14 cellular contexts compared by ENCODE assay signal in the genomic region with DNA sequence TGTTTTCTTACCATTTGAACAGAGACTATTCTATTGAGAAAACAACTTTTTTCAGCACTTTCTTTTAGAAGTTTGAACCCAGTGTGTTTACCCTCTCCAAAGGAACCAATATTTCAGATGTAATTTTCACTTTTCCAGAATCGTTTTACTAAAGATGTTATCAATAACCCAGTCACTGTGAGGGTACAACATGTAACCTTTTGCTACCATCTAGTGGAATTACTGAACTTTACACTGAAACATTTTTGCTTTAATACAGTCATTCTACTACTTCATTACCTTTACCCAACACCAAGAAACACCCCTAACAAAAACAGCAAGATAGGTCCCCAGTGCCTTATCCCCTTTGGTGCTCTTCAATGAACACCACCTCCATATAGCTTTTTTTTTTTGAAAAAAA. TPM values are rescaled to one million over a fixed set of nuclear protein-coding genes. Genes with fewer than 3 reads are reported as not detected.
A peak's percentile ranks its signal among the peaks of the same experiment; 100 is the strongest.
DNase-seq lines count a peak whose midpoint lies in the region; ATAC-seq and TF ChIP-seq lines count a peak whose summit lies in the region.
"Had no signal": no experiment of that assay in that cellular context is flagged by ENCODE, and none has a peak within 500 bp of the region (broad histone marks: within the 10 kb centered on the region; RNA-seq: fewer than 3 reads in every experiment).

No MANE protein-coding gene starts in this region.

- no peaks in the 10 kb centered on the region for H3K9me2 ChIP-seq in PC-3 (replicated peaks; ENCODE audit: low read length)

- no peaks in the 10 kb centered on the region for H3K4me1 ChIP-seq in PC-3 (ENCODE audit: insufficient read depth, low read length)
- no peaks in the 10 kb centered on the region for H3K4me1 ChIP-seq in CD8-positive, alpha-beta memory T cell (ENCODE audit: insufficient read depth, low read length)

- H3F3A ChIP-seq in PC-3 (ENCODE audit: low read length, unreplicated experiment), result no peaks in the 10 kb centered on the region

- H3K9ac ChIP-seq in PC-3 (ENCODE audit: low read length), result no peak overlapping the region

- no peaks in the 10 kb centered on the region for H3K36me3 ChIP-seq in PC-3 (ENCODE audit: low read depth, low read length)
- H3K36me3 ChIP-seq in CD8-positive, alpha-beta memory T cell (ENCODE audit: insufficient read depth, low read length), result no peaks in the 10 kb centered on the region

- no peaks in the 10 kb centered on the region for H3K27me3 Mint-ChIP-seq in activated naive CD8-positive, alpha-beta T cell treated with anti-CD3 and anti-CD28 coated beads for 36 hours
- peaks cover 0 to 10% of the 10 kb centered on the region in 2 donors for H3K27me3 Mint-ChIP-seq in CD8-positive, alpha-beta memory T cell
- peaks cover 7% of the 10 kb centered on the region for H3K27me3 Mint-ChIP-seq in activated T-helper 1 cell treated with anti-CD3 and anti-CD28 coated beads, Interleukin-12 subunit alpha, Interleukin-12 subunit beta, Interleukin-2, Interleukin-4 antibody, amounts not matched to agents 30 ng/mL and 10 ng/mL and 1 ng/mL, durations not matched to agents 14 hours and 24 hours and 36 hours (ENCODE audit: insufficient read depth)
- H3K27me3 Mint-ChIP-seq: CD4-positive, alpha-beta memory T cell had no signal

- 0 out of 2 replicates have a peak, but pooled peaks cover 5% of the 10 kb centered on the region for H3K27me3 ChIP-seq in PC-3 (ENCODE audit: low read length)
- no peaks in the 10 kb centered on the region for H3K27me3 ChIP-seq in CD8-positive, alpha-beta memory T cell (ENCODE audit: insufficient read depth, low read length, poor library complexity, severe bottlenecking)

- H3K27ac Mint-ChIP-seq in activated naive CD8-positive, alpha-beta T cell treated with anti-CD3 and anti-CD28 coated beads for 36 hours, result no peak overlapping the region
- no peak overlapping the region for H3K27ac Mint-ChIP-seq in CD8-positive, alpha-beta memory T cell
- H3K27ac Mint-ChIP-seq in activated T-helper 1 cell treated with anti-CD3 and anti-CD28 coated beads, Interleukin-12 subunit alpha, Interleukin-12 subunit beta, Interleukin-2, Interleukin-4 antibody, amounts not matched to agents 30 ng/mL and 10 ng/mL and 1 ng/mL, durations not matched to agents 14 hours and 24 hours and 36 hours, result no peak overlapping the region
- H3K27ac Mint-ChIP-seq: activated T-cell treated with anti-CD3 and anti-CD28 coated beads, Interleukin-2, amount 50 U/mL, for 72 hours; CD4-positive, alpha-beta memory T cell; natural killer cell treated with Interleukin-12 subunit alpha and Interleukin-12 subunit beta and Interleukin-15 and Interleukin-18, amount 100 ng/mL, for 72 hours had no signal

- no peak overlapping the region for H2AFZ ChIP-seq in PC-3 (ENCODE audit: low read length)

- peak; percentile 44 for ATAC-seq in GM21529 (IDR thresholded peaks at IDR 0.05; ENCODE audit: unreplicated experiment)
- no peak for ATAC-seq in PC-3
- ATAC-seq: activated T-cell treated with anti-CD3 and anti-CD28 coated beads, Interleukin-2, amount 50 U/mL, for 72 hours; natural killer cell treated with Interleukin-12 subunit alpha and Interleukin-12 subunit beta and Interleukin-15 and Interleukin-18, amount 100 ng/mL, for 72 hours had no signal

- no peak overlapping the region for H3K27ac ChIP-seq in PC-3 (ENCODE audit: low read length)
- H3K27ac ChIP-seq in CD8-positive, alpha-beta memory T cell (ENCODE audit: low read depth, low read length), result no peak overlapping the region
- H3K27ac ChIP-seq: coronary artery had no signal

- POLR2A ChIA-PET in AG04449 (lab: Yijun Ruan, JAX) (no interaction called here), PC-3 (lab: Charles Lee; ENCODE audit: unreplicated experiment) (no interaction called here)
- POLR2A ChIA-PET in CD8-positive, alpha-beta memory T cell (lab: Charles Lee), result no interaction called here

- no peak overlapping the region for H3K4me2 ChIP-seq in PC-3 (ENCODE audit: low read length)

- H4K20me1 ChIP-seq in PC-3 (ENCODE audit: low read length), result no peaks in the 10 kb centered on the region

- H3K36me3 Mint-ChIP-seq in activated naive CD8-positive, alpha-beta T cell treated with anti-CD3 and anti-CD28 coated beads for 36 hours, result no peaks in the 10 kb centered on the region
- H3K36me3 Mint-ChIP-seq in CD8-positive, alpha-beta memory T cell, result no peaks in the 10 kb centered on the region
- no peaks in the 10 kb centered on the region for H3K36me3 Mint-ChIP-seq in activated T-helper 1 cell treated with anti-CD3 and anti-CD28 coated beads, Interleukin-12 subunit alpha, Interleukin-12 subunit beta, Interleukin-2, Interleukin-4 antibody, amounts not matched to agents 30 ng/mL and 10 ng/mL and 1 ng/mL, durations not matched to agents 14 hours and 24 hours and 36 hours (ENCODE audit: low read depth)
- H3K36me3 Mint-ChIP-seq: CD4-positive, alpha-beta memory T cell; natural killer cell treated with Interleukin-12 subunit alpha and Interleukin-12 subunit beta and Interleukin-15 and Interleukin-18, amount 100 ng/mL, for 72 hours had no signal

- no peaks in the 10 kb centered on the region for H3K9me3 ChIP-seq in PC-3 (ENCODE audit: low read length)
- H3K9me3 ChIP-seq in CD8-positive, alpha-beta memory T cell (ENCODE audit: low read length), result no peaks in the 10 kb centered on the region

- peak; percentile 8 for TF ChIP-seq CTCF in AG04449 (IDR thresholded peaks at IDR 0.05; ENCODE audit: insufficient read depth, low read length, missing control alignments)
- TF ChIP-seq CTCF in PC-3 (conservative IDR thresholded peaks at IDR 0.05; ENCODE audit: low read depth, low read length), result peak; percentile 58
- TF ChIP-seq CTCF in fibroblast of mammary gland (conservative IDR thresholded peaks at IDR 0.05; ENCODE audit: control insufficient read depth, insufficient read depth, low read depth, low read length), result peak; percentile 32

- intact Hi-C loops in PC-3 (cut with micrococcal nuclease), result loop anchor here (5.0 kb wide), 1 partner anchor 1647 kb away; no protein-coding TSS in a partner anchor
- intact Hi-C loops in activated T-helper 1 cell treated with anti-CD3 and anti-CD28 coated beads, Interleukin-12 subunit alpha, Interleukin-12 subunit beta, Interleukin-2, Interleukin-4 antibody, amounts not matched to agents 30 ng/mL and 10 ng/mL and 1 ng/mL, durations not matched to agents 14 hours and 24 hours and 36 hours (cut with micrococcal nuclease), result loop anchor here (10.0 kb wide), 1 partner anchor 51 kb away; no protein-coding TSS in a partner anchor

- no peak overlapping the region for H3K4me3 Mint-ChIP-seq in activated naive CD8-positive, alpha-beta T cell treated with anti-CD3 and anti-CD28 coated beads for 36 hours
- no peak overlapping the region for H3K4me3 Mint-ChIP-seq in CD8-positive, alpha-beta memory T cell
- H3K4me3 Mint-ChIP-seq in activated T-helper 1 cell treated with anti-CD3 and anti-CD28 coated beads, Interleukin-12 subunit alpha, Interleukin-12 subunit beta, Interleukin-2, Interleukin-4 antibody, amounts not matched to agents 30 ng/mL and 10 ng/mL and 1 ng/mL, durations not matched to agents 14 hours and 24 hours and 36 hours, result no peak overlapping the region
- H3K4me3 Mint-ChIP-seq: activated T-cell treated with anti-CD3 and anti-CD28 coated beads, Interleukin-2, amount 50 U/mL, for 72 hours; CD4-positive, alpha-beta memory T cell; natural killer cell treated with Interleukin-12 subunit alpha and Interleukin-12 subunit beta and Interleukin-15 and Interleukin-18, amount 100 ng/mL, for 72 hours had no signal

- DNase-seq in AG04449 (ENCODE audit: low read depth, low spot score) (no peak), PC-3 (peak; percentile 47), fibroblast of mammary gland (ENCODE audit: low read depth) (peak; percentile 22), NOMO-1 treated with DMSO at 0.1 percent for 48 hours (lab: John Stamatoyannopoulos, UW; ENCODE audit: unreplicated experiment) (no peak)
- no peak for DNase-seq in activated naive CD8-positive, alpha-beta T cell treated with anti-CD3 and anti-CD28 coated beads for 36 hours
- DNase-seq in CD8-positive, alpha-beta memory T cell, result no peak
- DNase-seq in activated T-helper 1 cell treated with anti-CD3 and anti-CD28 coated beads, Interleukin-12 subunit alpha, Interleukin-12 subunit beta, Interleukin-2, Interleukin-4 antibody, amounts not matched to agents 30 ng/mL and 10 ng/mL and 1 ng/mL, durations not matched to agents 14 hours and 24 hours and 36 hours (ENCODE audit: low spot score), result no peak
- DNase-seq: activated T-cell treated with anti-CD3 and anti-CD28 coated beads, Interleukin-2, amount 50 U/mL, for 72 hours; CD4-positive, alpha-beta memory T cell; stimulated activated CD4-positive, alpha-beta T cell treated with anti-CD3 and anti-CD28 coated beads, Interleukin-4, amount 100 ng/mL, for 4 hours; trophoblast cell had no signal

- CTCF ChIA-PET in AG04449 (lab: Yijun Ruan, JAX) (interaction anchor here (1.0 to 3.0 kb wide), 2 partner anchors 1498 to 1649 kb away, joined by 3 to 14 read pairs; no protein-coding TSS in a partner anchor), PC-3 (lab: Charles Lee) (interaction anchor here (0.7 kb wide), 1 partner anchor 317 kb away, joined by 6 read pairs; no protein-coding TSS in a partner anchor)
- CTCF ChIA-PET in CD8-positive, alpha-beta memory T cell (lab: Charles Lee), result no interaction called here

- H3K4me3 ChIP-seq in AG04449 (ENCODE audit: low read depth, low read length) (no peak overlapping the region), PC-3 (ENCODE audit: low read length) (no peak overlapping the region), fibroblast of mammary gland (ENCODE audit: control insufficient read depth, low read depth, low read length) (no peak overlapping the region)
- H3K4me3 ChIP-seq in CD8-positive, alpha-beta memory T cell (ENCODE audit: low read length), result no peak overlapping the region
- H3K4me3 ChIP-seq: coronary artery had no signal

- H3K9me3 Mint-ChIP-seq in activated naive CD8-positive, alpha-beta T cell treated with anti-CD3 and anti-CD28 coated beads for 36 hours, result no peaks in the 10 kb centered on the region
- no peaks in the 10 kb centered on the region for H3K9me3 Mint-ChIP-seq in CD8-positive, alpha-beta memory T cell
- H3K9me3 Mint-ChIP-seq in activated T-helper 1 cell treated with anti-CD3 and anti-CD28 coated beads, Interleukin-12 subunit alpha, Interleukin-12 subunit beta, Interleukin-2, Interleukin-4 antibody, amounts not matched to agents 30 ng/mL and 10 ng/mL and 1 ng/mL, durations not matched to agents 14 hours and 24 hours and 36 hours, result no peaks in the 10 kb centered on the region
- H3K9me3 Mint-ChIP-seq: activated T-cell treated with anti-CD3 and anti-CD28 coated beads, Interleukin-2, amount 50 U/mL, for 72 hours; natural killer cell treated with Interleukin-12 subunit alpha and Interleukin-12 subunit beta and Interleukin-15 and Interleukin-18, amount 100 ng/mL, for 72 hours had no signal

- no peaks in the 10 kb centered on the region for H3K79me2 ChIP-seq in PC-3 (ENCODE audit: low read length)

- no TSS peak for BruUV-seq in PC-3 (replicated peaks; lab: Mats Ljungman, UMichigan)

- no peaks in the 10 kb centered on the region for H3K4me1 Mint-ChIP-seq in activated naive CD8-positive, alpha-beta T cell treated with anti-CD3 and anti-CD28 coated beads for 36 hours
- no peaks in the 10 kb centered on the region for H3K4me1 Mint-ChIP-seq in CD8-positive, alpha-beta memory T cell
- H3K4me1 Mint-ChIP-seq in activated T-helper 1 cell treated with anti-CD3 and anti-CD28 coated beads, Interleukin-12 subunit alpha, Interleukin-12 subunit beta, Interleukin-2, Interleukin-4 antibody, amounts not matched to agents 30 ng/mL and 10 ng/mL and 1 ng/mL, durations not matched to agents 14 hours and 24 hours and 36 hours (ENCODE audit: low read depth), result no peaks in the 10 kb centered on the region
- H3K4me1 Mint-ChIP-seq: CD4-positive, alpha-beta memory T cell had no signal

RNA-seq across cellular contexts. Expression of a gene that starts 33.1 kb away (rescaled TPM):
- 249 and 276 TPM in 2 replicates for total RNA-seq in PC-3 (2014; rRNA removed)
- 10 to 100 TPM; 46.6 to 46.9 TPM for total RNA-seq in activated naive CD8-positive, alpha-beta T cell treated with anti-CD3 and anti-CD28 coated beads for 36 hours
- total RNA-seq in CD8-positive, alpha-beta memory T cell, result 10 to 100 TPM; 59.5 to 61.4 TPM
- 46.7 TPM for polyA plus RNA-seq in CD8-positive, alpha-beta memory T cell
- total RNA-seq in activated T-helper 1 cell treated with anti-CD3 and anti-CD28 coated beads, Interleukin-12 subunit alpha, Interleukin-12 subunit beta, Interleukin-2, Interleukin-4 antibody, amounts not matched to agents 30 ng/mL and 10 ng/mL and 1 ng/mL, durations not matched to agents 14 hours and 24 hours and 36 hours, result 75.5 and 83.2 TPM in 2 replicates

Comparison
In these comparisons a context has a peak if more than half of its experiments do, and no peak if none do; other contexts are left out.
1. DNase-seq: peak in PC-3 (single experiment) and fibroblast of mammary gland (single experiment); none in AG04449 (single experiment), activated naive CD8-positive, alpha-beta T cell treated with anti-CD3 and anti-CD28 coated beads for 36 hours (single experiment), CD8-positive, alpha-beta memory T cell (0 of 5), activated T-helper 1 cell treated with anti-CD3 and anti-CD28 coated beads, Interleukin-12 subunit alpha, Interleukin-12 subunit beta, Interleukin-2, Interleukin-4 antibody, amounts not matched to agents 30 ng/mL and 10 ng/mL and 1 ng/mL, durations not matched to agents 14 hours and 24 hours and 36 hours (single experiment) and NOMO-1 treated with DMSO at 0.1 percent for 48 hours (single experiment).
2. CTCF ChIP-seq: peak in every context shown above with its lines; median percentile 58 in PC-3; 32 in fibroblast of mammary gland; 8 in AG04449.